Comparison of ENCODE assay signal across 14 cellular contexts in genomic region chr5:132000677-132001453, GRCh38. TPM values are rescaled to one million over a fixed set of nuclear protein-coding genes. Genes with fewer than 3 reads are reported as not detected.
A peak's percentile ranks its signal among the peaks of the same experiment; 100 is the strongest.
DNase-seq lines count a peak whose midpoint lies in the region; ATAC-seq, FAIRE-seq and TF ChIP-seq lines count a peak whose summit lies in the region.
"Had no signal": no experiment of that assay in that cellular context is flagged by ENCODE, and none has a peak within 500 bp of the region (broad histone marks: within the 10 kb centered on the region; RNA-seq: fewer than 3 reads in every experiment).

No MANE protein-coding gene starts in this region.

- H3K9ac ChIP-seq in BLaER1 treated with 17β-estradiol and CSF1 and Interleukin-3, amounts not matched to agents 10 nM and 100 nM = peak overlapping the region in 5 of 11 experiments; percentile 22 to 67 (median 64); a peak in 8 of 22 replicates

- peak overlapping the region; percentile 4 for H3K27ac Mint-ChIP-seq in activated T-helper 2 cell treated with anti-CD3 and anti-CD28 coated beads, Interferon-gamma antibody, Interleukin-2, Interleukin-4, amounts not matched to agents 10 μg/mL and 5 μg/mL and 100 μg/mL, durations not matched to agents 14 hours and 24 hours and 36 hours

- H3K4me2 ChIP-seq in BLaER1 treated with 17β-estradiol and CSF1 and Interleukin-3, amounts not matched to agents 10 nM and 100 nM = peak overlapping the region; percentile 55 to 94 (median 84)

- DNase-seq in Kasumi-1 (lab: John Stamatoyannopoulos, UW) (peak; percentile 69 to 72), lower lobe of right lung (peak; percentile 22), retina (no peak), DMS153 (lab: John Stamatoyannopoulos, UW) (no peak), H4 (ENCODE audit: low spot score) (no peak), H54 (ENCODE audit: insufficient read length, low spot score) (no peak)
- DNase-seq in activated T-helper 2 cell treated with anti-CD3 and anti-CD28 coated beads, Interferon-gamma antibody, Interleukin-2, Interleukin-4, amounts not matched to agents 10 μg/mL and 5 μg/mL and 100 μg/mL, durations not matched to agents 14 hours and 24 hours and 36 hours (ENCODE audit: low spot score) = peak; percentile 49
- DNase-seq: body of pancreas, Karpas-422, SHP77 had no signal

- H3K27ac ChIP-seq in BLaER1 treated with 17β-estradiol and CSF1 and Interleukin-3, amounts not matched to agents 10 nM and 100 nM = peak overlapping the region in 7 of 11 experiments; percentile 31 to 80 (median 74); a peak in 13 of 22 replicates
- no peak overlapping the region for H3K27ac ChIP-seq in lower lobe of right lung
- H3K27ac ChIP-seq: esophagus muscularis mucosa, sigmoid colon had no signal

- no peak for TF ChIP-seq CTCF in lower lobe of right lung (IDR thresholded peaks at IDR 0.05)

- peaks cover 33 to 80% (median 76%) of the 10 kb centered on the region in 10 experiments for H3K4me1 ChIP-seq in BLaER1 treated with 17β-estradiol and CSF1 and Interleukin-3, amounts not matched to agents 10 nM and 100 nM
- H3K4me1 ChIP-seq in lower lobe of right lung = peaks cover 10% of the 10 kb centered on the region

- peak overlapping the region in 1 of 10 experiments; percentile 21; a peak in 2 of 20 replicates for H3K4me3 ChIP-seq in BLaER1 treated with 17β-estradiol and CSF1 and Interleukin-3, amounts not matched to agents 10 nM and 100 nM
- H3K4me3 ChIP-seq in lower lobe of right lung = no peak overlapping the region
- H3K4me3 ChIP-seq: body of pancreas, esophagus muscularis mucosa, sigmoid colon had no signal

- FAIRE-seq in H54 (lab: Jason Lieb, UNC) = no peak

- H3K9me3 ChIP-seq in BLaER1 treated with 17β-estradiol and CSF1 and Interleukin-3, amounts not matched to agents 10 nM and 100 nM (replicated peaks in 1 of 11) = no peaks in the 10 kb centered on the region
- H3K9me3 ChIP-seq in lower lobe of right lung = no peaks in the 10 kb centered on the region
- H3K9me3 ChIP-seq: body of pancreas, esophagus muscularis mucosa, sigmoid colon had no signal

- no peaks in the 10 kb centered on the region for H3K27me3 ChIP-seq in BLaER1 treated with 17β-estradiol and CSF1 and Interleukin-3, amounts not matched to agents 10 nM and 100 nM
- no peaks in the 10 kb centered on the region for H3K27me3 ChIP-seq in lower lobe of right lung (ENCODE audit: low read depth)
- H3K27me3 ChIP-seq: body of pancreas, esophagus muscularis mucosa, sigmoid colon had no signal

- H3K36me3 ChIP-seq in BLaER1 treated with 17β-estradiol and CSF1 and Interleukin-3, amounts not matched to agents 10 nM and 100 nM = no peaks in the 10 kb centered on the region
- H3K36me3 ChIP-seq in lower lobe of right lung = no peaks in the 10 kb centered on the region
- H3K36me3 ChIP-seq: esophagus muscularis mucosa, sigmoid colon had no signal

- peaks cover 0 to 6% (median 0%) of the 10 kb centered on the region in 11 experiments; a peak in 2 of 22 replicates for H4K20me1 ChIP-seq in BLaER1 treated with 17β-estradiol and CSF1 and Interleukin-3, amounts not matched to agents 10 nM and 100 nM

- H3K4me1 Mint-ChIP-seq in activated T-helper 2 cell treated with anti-CD3 and anti-CD28 coated beads, Interferon-gamma antibody, Interleukin-2, Interleukin-4, amounts not matched to agents 10 μg/mL and 5 μg/mL and 100 μg/mL, durations not matched to agents 14 hours and 24 hours and 36 hours (ENCODE audit: low read depth) = peaks cover 41% of the 10 kb centered on the region

- H3K36me3 Mint-ChIP-seq in activated T-helper 2 cell treated with anti-CD3 and anti-CD28 coated beads, Interferon-gamma antibody, Interleukin-2, Interleukin-4, amounts not matched to agents 10 μg/mL and 5 μg/mL and 100 μg/mL, durations not matched to agents 14 hours and 24 hours and 36 hours (ENCODE audit: low read depth) = no peaks in the 10 kb centered on the region

- ATAC-seq in lower lobe of right lung = no peak

- no peak for TF ChIP-seq POLR2A in H54 (IDR thresholded peaks at IDR 0.05; ENCODE audit: low read depth, low read length)

- no peaks in the 10 kb centered on the region for H3K27me3 Mint-ChIP-seq in activated T-helper 2 cell treated with anti-CD3 and anti-CD28 coated beads, Interferon-gamma antibody, Interleukin-2, Interleukin-4, amounts not matched to agents 10 μg/mL and 5 μg/mL and 100 μg/mL, durations not matched to agents 14 hours and 24 hours and 36 hours (ENCODE audit: low read depth)

- intact Hi-C loops in activated T-helper 2 cell treated with anti-CD3 and anti-CD28 coated beads, Interferon-gamma antibody, Interleukin-2, Interleukin-4, amounts not matched to agents 10 μg/mL and 5 μg/mL and 100 μg/mL, durations not matched to agents 14 hours and 24 hours and 36 hours (cut with micrococcal nuclease) = no loop called here
- intact Hi-C loops in lower lobe of right lung (cut with DNase I) = no loop called here

- no peaks in the 10 kb centered on the region for H3K9me3 Mint-ChIP-seq in activated T-helper 2 cell treated with anti-CD3 and anti-CD28 coated beads, Interferon-gamma antibody, Interleukin-2, Interleukin-4, amounts not matched to agents 10 μg/mL and 5 μg/mL and 100 μg/mL, durations not matched to agents 14 hours and 24 hours and 36 hours

- peak overlapping the region; percentile 3 for H3K4me3 Mint-ChIP-seq in activated T-helper 2 cell treated with anti-CD3 and anti-CD28 coated beads, Interferon-gamma antibody, Interleukin-2, Interleukin-4, amounts not matched to agents 10 μg/mL and 5 μg/mL and 100 μg/mL, durations not matched to agents 14 hours and 24 hours and 36 hours (ENCODE audit: low read depth)

RNA-seq across cellular contexts. Expression of gene ACSL6, which starts 10.6 kb away (rescaled TPM):
- 27.7 and 34.0 TPM in 2 replicates for total RNA-seq in activated T-helper 2 cell treated with anti-CD3 and anti-CD28 coated beads, Interferon-gamma antibody, Interleukin-2, Interleukin-4, amounts not matched to agents 10 μg/mL and 5 μg/mL and 100 μg/mL, durations not matched to agents 14 hours and 24 hours and 36 hours
- total RNA-seq in lower lobe of right lung = 0.59 TPM
- 0.43 and 0.46 TPM in 2 replicates for total RNA-seq in H4 (2014; rRNA removed; shearing (Covaris generic))

RNA-seq across cellular contexts. Expression of gene MEIKIN, which starts 55.4 kb away (rescaled TPM):
- total RNA-seq in activated T-helper 2 cell treated with anti-CD3 and anti-CD28 coated beads, Interferon-gamma antibody, Interleukin-2, Interleukin-4, amounts not matched to agents 10 μg/mL and 5 μg/mL and 100 μg/mL, durations not matched to agents 14 hours and 24 hours and 36 hours = not detected in 2 replicates
- total RNA-seq in lower lobe of right lung = not detected
- not detected in 2 replicates for total RNA-seq in H4 (2014; rRNA removed; shearing (Covaris generic))
- total RNA-seq: esophagus muscularis mucosa, sigmoid colon had no signal

RNA-seq across cellular contexts. Expression of gene IL3, which starts 59.6 kb away (rescaled TPM):
- 140 and 142 TPM in 2 replicates for total RNA-seq in activated T-helper 2 cell treated with anti-CD3 and anti-CD28 coated beads, Interferon-gamma antibody, Interleukin-2, Interleukin-4, amounts not matched to agents 10 μg/mL and 5 μg/mL and 100 μg/mL, durations not matched to agents 14 hours and 24 hours and 36 hours
- total RNA-seq in lower lobe of right lung = not detected
- not detected in 2 replicates for total RNA-seq in H4 (2014; rRNA removed; shearing (Covaris generic))
- total RNA-seq: body of pancreas, esophagus muscularis mucosa, mononuclear cell, sigmoid colon had no signal

Comparison
In these comparisons a context has a peak if more than half of its experiments do, and no peak if none do; other contexts are left out.
1. DNase-seq: peak in Kasumi-1 (2 of 2), activated T-helper 2 cell treated with anti-CD3 and anti-CD28 coated beads, Interferon-gamma antibody, Interleukin-2, Interleukin-4, amounts not matched to agents 10 μg/mL and 5 μg/mL and 100 μg/mL, durations not matched to agents 14 hours and 24 hours and 36 hours (single experiment) and lower lobe of right lung (single experiment); none in retina (single experiment), DMS153 (single experiment), H4 (single experiment) and H54 (single experiment).
2. RNA of gene ACSL6, which starts 10.6 kb away (total RNA-seq): 27.7 to 34.0 TPM in activated T-helper 2 cell treated with anti-CD3 and anti-CD28 coated beads, Interferon-gamma antibody, Interleukin-2, Interleukin-4, amounts not matched to agents 10 μg/mL and 5 μg/mL and 100 μg/mL, durations not matched to agents 14 hours and 24 hours and 36 hours; 0.59 TPM in lower lobe of right lung (single experiment) and 0.43 to 0.46 TPM in H4; every median in the first group is over 10 times any median in the second.
3. RNA of gene IL3, which starts 59.6 kb away (total RNA-seq): 140 to 142 TPM in activated T-helper 2 cell treated with anti-CD3 and anti-CD28 coated beads, Interferon-gamma antibody, Interleukin-2, Interleukin-4, amounts not matched to agents 10 μg/mL and 5 μg/mL and 100 μg/mL, durations not matched to agents 14 hours and 24 hours and 36 hours; not detected in lower lobe of right lung (single experiment) and not detected in H4; every median in the first group is over 100 times any median in the second.